Comparison of ENCODE assay signal across 1 cellular context in the genomic region with DNA sequence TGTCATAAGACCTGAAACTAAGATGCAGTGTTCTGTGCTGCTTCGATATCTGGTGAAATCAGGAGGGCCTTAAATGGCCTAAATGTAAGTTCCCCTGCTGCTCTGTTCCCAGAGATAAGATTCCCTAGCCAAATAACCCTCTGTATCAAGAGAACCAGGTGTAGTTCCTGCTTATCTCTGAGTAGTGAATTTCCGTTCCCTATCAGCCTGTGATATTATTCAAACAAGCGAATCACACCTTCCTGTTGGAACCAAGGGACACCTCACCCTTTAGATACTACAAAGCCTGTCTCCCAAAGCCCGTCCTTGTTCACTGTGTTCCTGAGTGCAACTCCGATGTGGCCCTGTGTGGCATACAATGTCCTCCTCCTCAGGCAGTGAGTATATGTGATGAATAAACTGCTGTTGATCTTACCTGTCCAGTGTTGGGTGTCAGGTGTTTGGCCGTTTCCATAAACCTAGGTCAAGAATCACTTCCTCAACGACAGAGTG.
TF ChIP-seq lines count a peak whose summit lies in the region.

No MANE protein-coding gene starts in this region.

TF ChIP-seq in K562, 482 proteins besides CTCF, POLR2A, EP300 and RAD21 (continued from another document and continues in another):
- TF ChIP-seq, protein P1, sequence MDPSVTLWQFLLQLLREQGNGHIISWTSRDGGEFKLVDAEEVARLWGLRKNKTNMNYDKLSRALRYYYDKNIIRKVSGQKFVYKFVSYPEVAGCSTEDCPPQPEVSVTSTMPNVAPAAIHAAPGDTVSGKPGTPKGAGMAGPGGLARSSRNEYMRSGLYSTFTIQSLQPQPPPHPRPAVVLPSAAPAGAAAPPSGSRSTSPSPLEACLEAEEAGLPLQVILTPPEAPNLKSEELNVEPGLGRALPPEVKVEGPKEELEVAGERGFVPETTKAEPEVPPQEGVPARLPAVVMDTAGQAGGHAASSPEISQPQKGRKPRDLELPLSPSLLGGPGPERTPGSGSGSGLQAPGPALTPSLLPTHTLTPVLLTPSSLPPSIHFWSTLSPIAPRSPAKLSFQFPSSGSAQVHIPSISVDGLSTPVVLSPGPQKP (CRISPR knock-in tag; IDR thresholded peaks at IDR 0.05): no peak
- no peak for TF ChIP-seq EHMT2 (IDR thresholded peaks at IDR 0.05)
- TF ChIP-seq BMI1 (IDR thresholded peaks at IDR 0.05; ENCODE audit: low read length): no peak
- peak; percentile 43 to 90; a peak in 3 of 4 replicates for TF ChIP-seq RCOR1 (IDR thresholded peaks at IDR 0.05; ENCODE audit: borderline replicate concordance in 1 of 2, low read depth in 2 of 2, low read length in 2 of 2)
- no peak for TF ChIP-seq GTF2F1 (IDR thresholded peaks at IDR 0.05; ENCODE audit: low read depth, low read length)
- no peak for TF ChIP-seq RFX5 (IDR thresholded peaks at IDR 0.05; ENCODE audit: low read depth, low read length)
- no peak for TF ChIP-seq SAP30 (IDR thresholded peaks at IDR 0.05; ENCODE audit: borderline replicate concordance, insufficient read depth, low read depth, low read length, poor library complexity, severe bottlenecking)
- TF ChIP-seq ZNF124 (CRISPR knock-in tag; IDR thresholded peaks at IDR 0.05): no peak
- TF ChIP-seq CEBPB (tag; IDR thresholded peaks at IDR 0.05): no peak
- no peak for TF ChIP-seq THRAP3 (IDR thresholded peaks at IDR 0.05; ENCODE audit: borderline replicate concordance)
- TF ChIP-seq, protein P2, sequence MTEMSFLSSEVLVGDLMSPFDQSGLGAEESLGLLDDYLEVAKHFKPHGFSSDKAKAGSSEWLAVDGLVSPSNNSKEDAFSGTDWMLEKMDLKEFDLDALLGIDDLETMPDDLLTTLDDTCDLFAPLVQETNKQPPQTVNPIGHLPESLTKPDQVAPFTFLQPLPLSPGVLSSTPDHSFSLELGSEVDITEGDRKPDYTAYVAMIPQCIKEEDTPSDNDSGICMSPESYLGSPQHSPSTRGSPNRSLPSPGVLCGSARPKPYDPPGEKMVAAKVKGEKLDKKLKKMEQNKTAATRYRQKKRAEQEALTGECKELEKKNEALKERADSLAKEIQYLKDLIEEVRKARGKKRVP (CRISPR knock-in tag; IDR thresholded peaks at IDR 0.05): no peak
- peak; percentile 76 to 83 for TF ChIP-seq KDM1A (IDR thresholded peaks at IDR 0.05)
- TF ChIP-seq CXXC5 (CRISPR knock-in tag; IDR thresholded peaks at IDR 0.05): peak; percentile 77
- TF ChIP-seq, protein P3, sequence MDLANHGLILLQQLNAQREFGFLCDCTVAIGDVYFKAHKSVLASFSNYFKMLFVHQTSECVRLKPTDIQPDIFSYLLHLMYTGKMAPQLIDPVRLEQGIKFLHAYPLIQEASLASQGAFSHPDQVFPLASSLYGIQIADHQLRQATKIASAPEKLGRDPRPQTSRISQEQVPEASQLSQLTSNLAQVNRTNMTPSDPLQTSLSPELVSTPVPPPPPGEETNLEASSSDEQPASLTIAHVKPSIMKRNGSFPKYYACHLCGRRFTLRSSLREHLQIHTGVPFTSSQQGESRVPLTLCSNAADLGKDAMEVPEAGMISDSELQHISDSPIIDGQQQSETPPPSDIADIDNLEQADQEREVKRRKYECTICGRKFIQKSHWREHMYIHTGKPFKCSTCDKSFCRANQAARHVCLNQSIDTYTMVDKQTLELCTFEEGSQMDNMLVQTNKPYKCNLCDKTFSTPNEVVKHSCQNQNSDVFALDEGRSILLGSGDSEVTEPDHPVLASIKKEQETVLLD (IDR thresholded peaks at IDR 0.05): peak; percentile 70; the same call in 1 of the 2 replicates
- TF ChIP-seq KLF1 (tag; IDR thresholded peaks at IDR 0.05): no peak
- peak; percentile 70; the same call in 1 of the 2 replicates for TF ChIP-seq KHSRP (IDR thresholded peaks at IDR 0.05)
- no peak for TF ChIP-seq HDAC8 (tag; IDR thresholded peaks at IDR 0.05)
- TF ChIP-seq ZC3H4 (CRISPR knock-in tag; IDR thresholded peaks at IDR 0.05; ENCODE audit: borderline replicate concordance): no peak
- TF ChIP-seq PML (IDR thresholded peaks at IDR 0.05; ENCODE audit: low read length): peak; percentile 96
- no peak for TF ChIP-seq RAD51 (IDR thresholded peaks at IDR 0.05; ENCODE audit: borderline replicate concordance, low read depth)
- no peak for TF ChIP-seq NR2C1 (IDR thresholded peaks at IDR 0.05)
- 0 out of 2 replicates have a peak, but pooled peaks have one; percentile 10 for TF ChIP-seq NR2C1 (tag; IDR thresholded peaks at IDR 0.05)
- no peak for TF ChIP-seq POLR2AphosphoS2 (IDR thresholded peaks at IDR 0.05; ENCODE audit: low read length)
- TF ChIP-seq NCOA4 (IDR thresholded peaks at IDR 0.05; ENCODE audit: partially characterized antibody): peak; percentile 23
- peak; percentile 87 for TF ChIP-seq ZNF24 (IDR thresholded peaks at IDR 0.05)
- TF ChIP-seq FOXM1 (IDR thresholded peaks at IDR 0.05; ENCODE audit: low read depth): peak; percentile 99
- no peak for TF ChIP-seq FOXM1 (CRISPR knock-in tag; IDR thresholded peaks at IDR 0.05; ENCODE audit: low read depth)
- TF ChIP-seq, protein P4, sequence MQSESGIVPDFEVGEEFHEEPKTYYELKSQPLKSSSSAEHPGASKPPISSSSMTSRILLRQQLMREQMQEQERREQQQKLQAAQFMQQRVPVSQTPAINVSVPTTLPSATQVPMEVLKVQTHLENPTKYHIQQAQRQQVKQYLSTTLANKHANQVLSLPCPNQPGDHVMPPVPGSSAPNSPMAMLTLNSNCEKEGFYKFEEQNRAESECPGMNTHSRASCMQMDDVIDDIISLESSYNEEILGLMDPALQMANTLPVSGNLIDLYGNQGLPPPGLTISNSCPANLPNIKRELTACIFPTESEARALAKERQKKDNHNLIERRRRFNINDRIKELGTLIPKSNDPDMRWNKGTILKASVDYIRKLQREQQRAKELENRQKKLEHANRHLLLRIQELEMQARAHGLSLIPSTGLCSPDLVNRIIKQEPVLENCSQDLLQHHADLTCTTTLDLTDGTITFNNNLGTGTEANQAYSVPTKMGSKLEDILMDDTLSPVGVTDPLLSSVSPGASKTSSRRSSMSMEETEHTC (IDR thresholded peaks at IDR 0.05): peak; percentile 82
- TF ChIP-seq, protein P5, sequence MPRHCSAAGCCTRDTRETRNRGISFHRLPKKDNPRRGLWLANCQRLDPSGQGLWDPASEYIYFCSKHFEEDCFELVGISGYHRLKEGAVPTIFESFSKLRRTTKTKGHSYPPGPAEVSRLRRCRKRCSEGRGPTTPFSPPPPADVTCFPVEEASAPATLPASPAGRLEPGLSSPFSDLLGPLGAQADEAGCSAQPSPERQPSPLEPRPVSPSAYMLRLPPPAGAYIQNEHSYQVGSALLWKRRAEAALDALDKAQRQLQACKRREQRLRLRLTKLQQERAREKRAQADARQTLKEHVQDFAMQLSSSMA (CRISPR knock-in tag; IDR thresholded peaks at IDR 0.05): no peak
- TF ChIP-seq KLF16 (IDR thresholded peaks at IDR 0.05): peak; percentile 96
- peak; percentile 91 for TF ChIP-seq NFIC (IDR thresholded peaks at IDR 0.05)
- TF ChIP-seq, protein P6, sequence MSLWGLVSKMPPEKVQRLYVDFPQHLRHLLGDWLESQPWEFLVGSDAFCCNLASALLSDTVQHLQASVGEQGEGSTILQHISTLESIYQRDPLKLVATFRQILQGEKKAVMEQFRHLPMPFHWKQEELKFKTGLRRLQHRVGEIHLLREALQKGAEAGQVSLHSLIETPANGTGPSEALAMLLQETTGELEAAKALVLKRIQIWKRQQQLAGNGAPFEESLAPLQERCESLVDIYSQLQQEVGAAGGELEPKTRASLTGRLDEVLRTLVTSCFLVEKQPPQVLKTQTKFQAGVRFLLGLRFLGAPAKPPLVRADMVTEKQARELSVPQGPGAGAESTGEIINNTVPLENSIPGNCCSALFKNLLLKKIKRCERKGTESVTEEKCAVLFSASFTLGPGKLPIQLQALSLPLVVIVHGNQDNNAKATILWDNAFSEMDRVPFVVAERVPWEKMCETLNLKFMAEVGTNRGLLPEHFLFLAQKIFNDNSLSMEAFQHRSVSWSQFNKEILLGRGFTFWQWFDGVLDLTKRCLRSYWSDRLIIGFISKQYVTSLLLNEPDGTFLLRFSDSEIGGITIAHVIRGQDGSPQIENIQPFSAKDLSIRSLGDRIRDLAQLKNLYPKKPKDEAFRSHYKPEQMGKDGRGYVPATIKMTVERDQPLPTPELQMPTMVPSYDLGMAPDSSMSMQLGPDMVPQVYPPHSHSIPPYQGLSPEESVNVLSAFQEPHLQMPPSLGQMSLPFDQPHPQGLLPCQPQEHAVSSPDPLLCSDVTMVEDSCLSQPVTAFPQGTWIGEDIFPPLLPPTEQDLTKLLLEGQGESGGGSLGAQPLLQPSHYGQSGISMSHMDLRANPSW (CRISPR knock-in tag; IDR thresholded peaks at IDR 0.05): no peak
- TF ChIP-seq FOXP1 (CRISPR knock-in tag; IDR thresholded peaks at IDR 0.05): no peak
- peak; percentile 55 for TF ChIP-seq FOSL1 (tag; conservative IDR thresholded peaks at IDR 0.05)
- peak; percentile 96 for TF ChIP-seq SMARCA4 (IDR thresholded peaks at IDR 0.05)
- TF ChIP-seq BCL6 (CRISPR knock-in tag; IDR thresholded peaks at IDR 0.05): no peak
- TF ChIP-seq POLR2AphosphoS5 (IDR thresholded peaks at IDR 0.05; ENCODE audit: control insufficient read depth, insufficient read depth, low read depth, low read length): peak; percentile 95
- TF ChIP-seq, protein P7, sequence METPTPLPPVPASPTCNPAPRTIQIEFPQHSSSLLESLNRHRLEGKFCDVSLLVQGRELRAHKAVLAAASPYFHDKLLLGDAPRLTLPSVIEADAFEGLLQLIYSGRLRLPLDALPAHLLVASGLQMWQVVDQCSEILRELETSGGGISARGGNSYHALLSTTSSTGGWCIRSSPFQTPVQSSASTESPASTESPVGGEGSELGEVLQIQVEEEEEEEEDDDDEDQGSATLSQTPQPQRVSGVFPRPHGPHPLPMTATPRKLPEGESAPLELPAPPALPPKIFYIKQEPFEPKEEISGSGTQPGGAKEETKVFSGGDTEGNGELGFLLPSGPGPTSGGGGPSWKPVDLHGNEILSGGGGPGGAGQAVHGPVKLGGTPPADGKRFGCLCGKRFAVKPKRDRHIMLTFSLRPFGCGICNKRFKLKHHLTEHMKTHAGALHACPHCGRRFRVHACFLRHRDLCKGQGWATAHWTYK (CRISPR knock-in tag; IDR thresholded peaks at IDR 0.05): no peak
- no peak for TF ChIP-seq MCM5 (IDR thresholded peaks at IDR 0.05; ENCODE audit: low read depth)
- TF ChIP-seq NFE2 (IDR thresholded peaks at IDR 0.05; ENCODE audit: low read depth): no peak
- TF ChIP-seq, protein P8, sequence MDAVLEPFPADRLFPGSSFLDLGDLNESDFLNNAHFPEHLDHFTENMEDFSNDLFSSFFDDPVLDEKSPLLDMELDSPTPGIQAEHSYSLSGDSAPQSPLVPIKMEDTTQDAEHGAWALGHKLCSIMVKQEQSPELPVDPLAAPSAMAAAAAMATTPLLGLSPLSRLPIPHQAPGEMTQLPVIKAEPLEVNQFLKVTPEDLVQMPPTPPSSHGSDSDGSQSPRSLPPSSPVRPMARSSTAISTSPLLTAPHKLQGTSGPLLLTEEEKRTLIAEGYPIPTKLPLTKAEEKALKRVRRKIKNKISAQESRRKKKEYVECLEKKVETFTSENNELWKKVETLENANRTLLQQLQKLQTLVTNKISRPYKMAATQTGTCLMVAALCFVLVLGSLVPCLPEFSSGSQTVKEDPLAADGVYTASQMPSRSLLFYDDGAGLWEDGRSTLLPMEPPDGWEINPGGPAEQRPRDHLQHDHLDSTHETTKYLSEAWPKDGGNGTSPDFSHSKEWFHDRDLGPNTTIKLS (IDR thresholded peaks at IDR 0.05; ENCODE audit: borderline replicate concordance, low read depth): no peak
- TF ChIP-seq TEAD1 (CRISPR knock-in tag; IDR thresholded peaks at IDR 0.05): peak in 1 of 2 experiments; percentile 79; a peak in 2 of 4 replicates
- peak; percentile 97 for TF ChIP-seq ZEB2 (IDR thresholded peaks at IDR 0.05)
- peak; percentile 91 for TF ChIP-seq NCOA1 (IDR thresholded peaks at IDR 0.05; ENCODE audit: low read depth)
- peak; percentile 80 for TF ChIP-seq NBN (IDR thresholded peaks at IDR 0.05; ENCODE audit: low read depth)
- TF ChIP-seq CCAR2 (IDR thresholded peaks at IDR 0.05; ENCODE audit: low read depth, low read length): no peak
- TF ChIP-seq, protein P9, sequence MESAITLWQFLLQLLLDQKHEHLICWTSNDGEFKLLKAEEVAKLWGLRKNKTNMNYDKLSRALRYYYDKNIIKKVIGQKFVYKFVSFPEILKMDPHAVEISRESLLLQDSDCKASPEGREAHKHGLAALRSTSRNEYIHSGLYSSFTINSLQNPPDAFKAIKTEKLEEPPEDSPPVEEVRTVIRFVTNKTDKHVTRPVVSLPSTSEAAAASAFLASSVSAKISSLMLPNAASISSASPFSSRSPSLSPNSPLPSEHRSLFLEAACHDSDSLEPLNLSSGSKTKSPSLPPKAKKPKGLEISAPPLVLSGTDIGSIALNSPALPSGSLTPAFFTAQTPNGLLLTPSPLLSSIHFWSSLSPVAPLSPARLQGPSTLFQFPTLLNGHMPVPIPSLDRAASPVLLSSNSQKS (CRISPR knock-in tag; IDR thresholded peaks at IDR 0.05): no peak
- no peak for TF ChIP-seq NR4A1 (CRISPR knock-in tag; IDR thresholded peaks at IDR 0.05)
- 0 out of 2 replicates have a peak, but pooled peaks have one; percentile 64 for TF ChIP-seq NR4A1 (tag; IDR thresholded peaks at IDR 0.05)
- TF ChIP-seq FOXK1 (CRISPR knock-in tag; IDR thresholded peaks at IDR 0.05; ENCODE audit: borderline replicate concordance): no peak
- no peak for TF ChIP-seq ILK (tag; IDR thresholded peaks at IDR 0.05; ENCODE audit: borderline replicate concordance, low read depth)
- TF ChIP-seq, protein P10, sequence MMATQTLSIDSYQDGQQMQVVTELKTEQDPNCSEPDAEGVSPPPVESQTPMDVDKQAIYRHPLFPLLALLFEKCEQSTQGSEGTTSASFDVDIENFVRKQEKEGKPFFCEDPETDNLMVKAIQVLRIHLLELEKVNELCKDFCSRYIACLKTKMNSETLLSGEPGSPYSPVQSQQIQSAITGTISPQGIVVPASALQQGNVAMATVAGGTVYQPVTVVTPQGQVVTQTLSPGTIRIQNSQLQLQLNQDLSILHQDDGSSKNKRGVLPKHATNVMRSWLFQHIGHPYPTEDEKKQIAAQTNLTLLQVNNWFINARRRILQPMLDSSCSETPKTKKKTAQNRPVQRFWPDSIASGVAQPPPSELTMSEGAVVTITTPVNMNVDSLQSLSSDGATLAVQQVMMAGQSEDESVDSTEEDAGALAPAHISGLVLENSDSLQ (IDR thresholded peaks at IDR 0.05): 0 out of 2 replicates have a peak, but pooled peaks have one; percentile 8
- TF ChIP-seq MYNN (IDR thresholded peaks at IDR 0.05): 0 out of 2 replicates have a peak, but pooled peaks have one; percentile 31
- TF ChIP-seq MYNN (CRISPR knock-in tag; IDR thresholded peaks at IDR 0.05): no peak
- TF ChIP-seq, protein P11, sequence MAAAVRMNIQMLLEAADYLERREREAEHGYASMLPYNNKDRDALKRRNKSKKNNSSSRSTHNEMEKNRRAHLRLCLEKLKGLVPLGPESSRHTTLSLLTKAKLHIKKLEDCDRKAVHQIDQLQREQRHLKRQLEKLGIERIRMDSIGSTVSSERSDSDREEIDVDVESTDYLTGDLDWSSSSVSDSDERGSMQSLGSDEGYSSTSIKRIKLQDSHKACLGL (CRISPR knock-in tag; IDR thresholded peaks at IDR 0.05; ENCODE audit: borderline replicate concordance, poor library complexity, severe bottlenecking): no peak
